ENCODE assay signal across 28 cellular contexts in genomic region chr1:209480345-209480744, GRCh38.
"Had no signal": no experiment of that assay in that cellular context is flagged by ENCODE, and none has a peak within 500 bp of the region (broad histone marks: within the 10 kb centered on the region; RNA-seq: fewer than 3 reads in every experiment).

No MANE protein-coding gene starts in this region.

- H3K4me3 ChIP-seq: stomach, suprapubic skin, testis, thoracic aorta, thyroid gland, tibial artery, tibial nerve, transverse colon, upper lobe of left lung, upper lobe of right lung, uterus, vagina had no signal

- H3K4me3 Mint-ChIP-seq: stimulated activated effector memory CD8-positive, alpha-beta T cell treated with anti-CD3 and anti-CD28 coated beads, Interleukin-12 subunit alpha, Interleukin-12 subunit beta, amount 100 ng/mL, for 72 hours; stimulated activated memory B cell treated with anti-CD40 and anti-IgM and Interleukin-4, amounts not matched to agents 10 μg/mL and 1 μg/mL and 100 μg/mL, for 72 hours; stimulated activated naive B cell treated with anti-CD40 and anti-IgM and Interleukin-4, amounts not matched to agents 10 μg/mL and 1 μg/mL and 100 μg/mL, for 72 hours; stimulated activated naive CD8-positive, alpha-beta T cell treated with anti-CD3 and anti-CD28 coated beads, Interleukin-15, amount 100 ng/mL, for 72 hours; stimulated activated naive CD8-positive, alpha-beta T cell treated with anti-CD3 and anti-CD28 coated beads, Interleukin-15, Interleukin-2, amounts not matched to agents 100 ng/mL and 50 ng/mL, for 24 hours; type B pancreatic cell had no signal

- H3K4me1 ChIP-seq: stomach, testis, thyroid gland, tibial artery, tibial nerve, transverse colon, upper lobe of left lung, upper lobe of right lung, uterus, vagina had no signal

- ATAC-seq: stimulated activated effector memory CD8-positive, alpha-beta T cell treated with anti-CD3 and anti-CD28 coated beads, Interleukin-12 subunit alpha, Interleukin-12 subunit beta, amount 100 ng/mL, for 72 hours; stimulated activated memory B cell treated with anti-CD40 and anti-IgM and Interleukin-4, amounts not matched to agents 10 μg/mL and 1 μg/mL and 100 μg/mL, for 72 hours; stimulated activated naive B cell treated with anti-CD40 and anti-IgM and Interleukin-4, amounts not matched to agents 10 μg/mL and 1 μg/mL and 100 μg/mL, for 72 hours; stimulated activated naive CD8-positive, alpha-beta T cell treated with anti-CD3 and anti-CD28 coated beads, Interleukin-15, amount 100 ng/mL, for 72 hours; stimulated activated naive CD8-positive, alpha-beta T cell treated with anti-CD3 and anti-CD28 coated beads, Interleukin-15, Interleukin-2, amounts not matched to agents 100 U/mL and 50 U/mL, for 24 hours; upper lobe of right lung had no signal

- H3K36me3 ChIP-seq: stomach, suprapubic skin, thoracic aorta, thyroid gland, tibial artery, tibial nerve, transverse colon, upper lobe of left lung, upper lobe of right lung, uterus, vagina had no signal

- H3K9me3 Mint-ChIP-seq: stimulated activated effector memory CD8-positive, alpha-beta T cell treated with anti-CD3 and anti-CD28 coated beads, Interleukin-12 subunit alpha, Interleukin-12 subunit beta, amount 100 ng/mL, for 72 hours; stimulated activated naive CD8-positive, alpha-beta T cell treated with anti-CD3 and anti-CD28 coated beads, Interleukin-15, amount 100 ng/mL, for 72 hours; stimulated activated naive CD8-positive, alpha-beta T cell treated with anti-CD3 and anti-CD28 coated beads, Interleukin-15, Interleukin-2, amounts not matched to agents 100 ng/mL and 50 ng/mL, for 24 hours; type B pancreatic cell had no signal

- H3K9me3 ChIP-seq: stomach, suprapubic skin, testis, thoracic aorta, thyroid gland, tibial artery, tibial nerve, transverse colon, upper lobe of left lung, upper lobe of right lung, uterus, vagina had no signal

- DNase-seq: stimulated activated CD4-positive, alpha-beta T cell treated with anti-CD3 and anti-CD28 coated beads, Interleukin-2, amount 100 ng/mL, for 48 hours; stimulated activated CD4-positive, alpha-beta T cell treated with anti-CD3 and anti-CD28 coated beads, Interleukin-4, amount 100 ng/mL, for 1 hour; stimulated activated CD4-positive, alpha-beta T cell treated with anti-CD3 and anti-CD28 coated beads, Interleukin-4, amount 100 ng/mL, for 24 hours; stimulated activated CD4-positive, alpha-beta T cell treated with anti-CD3 and anti-CD28 coated beads, Interleukin-4, amount 100 ng/mL, for 4 hours; stimulated activated CD8-positive, alpha-beta memory T cell treated with anti-CD3 and anti-CD28 coated beads, Interleukin-4, amount 100 ng/mL, for 48 hours; stimulated activated naive B cell treated with anti-CD40 and anti-IgM and Interleukin-4, amounts not matched to agents 10 μg/mL and 1 μg/mL and 100 μg/mL, for 72 hours; stimulated activated naive CD4-positive, alpha-beta T cell; stimulated activated naive CD4-positive, alpha-beta T cell treated with Interleukin-2 at 50 U/mL for 16 hours; stimulated activated naive CD8-positive, alpha-beta T cell treated with anti-CD3 and anti-CD28 coated beads, Interleukin-15, amount 100 ng/mL, for 72 hours; stimulated activated naive CD8-positive, alpha-beta T cell treated with anti-CD3 and anti-CD28 coated beads, Interleukin-15, Interleukin-2, amounts not matched to agents 100 U/mL and 50 U/mL, for 24 hours; stomach; substantia nigra; testis; thyroid gland; tibial artery; transverse colon; upper lobe of left lung; upper lobe of right lung; uterus had no signal

- H3K27me3 ChIP-seq: stomach, suprapubic skin, testis, thyroid gland, tibial artery, tibial nerve, transverse colon, upper lobe of left lung, upper lobe of right lung, uterus, vagina had no signal

- FAIRE-seq: urothelium cell line had no signal

- H3K27ac ChIP-seq: stomach, suprapubic skin, testis, thoracic aorta, thyroid gland, tibial artery, tibial nerve, transverse colon, upper lobe of left lung, upper lobe of right lung, uterus, vagina had no signal

- H3K27me3 Mint-ChIP-seq: stimulated activated memory B cell treated with anti-CD40 and anti-IgM and Interleukin-4, amounts not matched to agents 10 μg/mL and 1 μg/mL and 100 μg/mL, for 72 hours; stimulated activated naive CD8-positive, alpha-beta T cell treated with anti-CD3 and anti-CD28 coated beads, Interleukin-15, amount 100 ng/mL, for 72 hours; stimulated activated naive CD8-positive, alpha-beta T cell treated with anti-CD3 and anti-CD28 coated beads, Interleukin-15, Interleukin-2, amounts not matched to agents 100 ng/mL and 50 ng/mL, for 24 hours; type B pancreatic cell had no signal

- H3K4me1 Mint-ChIP-seq: stimulated activated memory B cell treated with anti-CD40 and anti-IgM and Interleukin-4, amounts not matched to agents 10 μg/mL and 1 μg/mL and 100 μg/mL, for 72 hours; stimulated activated naive B cell treated with anti-CD40 and anti-IgM and Interleukin-4, amounts not matched to agents 10 μg/mL and 1 μg/mL and 100 μg/mL, for 72 hours; stimulated activated naive CD8-positive, alpha-beta T cell treated with anti-CD3 and anti-CD28 coated beads, Interleukin-15, amount 100 ng/mL, for 72 hours had no signal

- H3K27ac Mint-ChIP-seq: stimulated activated effector memory CD8-positive, alpha-beta T cell treated with anti-CD3 and anti-CD28 coated beads, Interleukin-12 subunit alpha, Interleukin-12 subunit beta, amount 100 ng/mL, for 72 hours; stimulated activated memory B cell treated with anti-CD40 and anti-IgM and Interleukin-4, amounts not matched to agents 10 μg/mL and 1 μg/mL and 100 μg/mL, for 72 hours; stimulated activated naive B cell treated with anti-CD40 and anti-IgM and Interleukin-4, amounts not matched to agents 10 μg/mL and 1 μg/mL and 100 μg/mL, for 72 hours; stimulated activated naive CD8-positive, alpha-beta T cell treated with anti-CD3 and anti-CD28 coated beads, Interleukin-15, amount 100 ng/mL, for 72 hours; stimulated activated naive CD8-positive, alpha-beta T cell treated with anti-CD3 and anti-CD28 coated beads, Interleukin-15, Interleukin-2, amounts not matched to agents 100 ng/mL and 50 ng/mL, for 24 hours; type B pancreatic cell had no signal

- H3K36me3 Mint-ChIP-seq: stimulated activated effector memory CD8-positive, alpha-beta T cell treated with anti-CD3 and anti-CD28 coated beads, Interleukin-12 subunit alpha, Interleukin-12 subunit beta, amount 100 ng/mL, for 72 hours; stimulated activated memory B cell treated with anti-CD40 and anti-IgM and Interleukin-4, amounts not matched to agents 10 μg/mL and 1 μg/mL and 100 μg/mL, for 72 hours; stimulated activated naive B cell treated with anti-CD40 and anti-IgM and Interleukin-4, amounts not matched to agents 10 μg/mL and 1 μg/mL and 100 μg/mL, for 72 hours; type B pancreatic cell had no signal
